In the genomic region with DNA sequence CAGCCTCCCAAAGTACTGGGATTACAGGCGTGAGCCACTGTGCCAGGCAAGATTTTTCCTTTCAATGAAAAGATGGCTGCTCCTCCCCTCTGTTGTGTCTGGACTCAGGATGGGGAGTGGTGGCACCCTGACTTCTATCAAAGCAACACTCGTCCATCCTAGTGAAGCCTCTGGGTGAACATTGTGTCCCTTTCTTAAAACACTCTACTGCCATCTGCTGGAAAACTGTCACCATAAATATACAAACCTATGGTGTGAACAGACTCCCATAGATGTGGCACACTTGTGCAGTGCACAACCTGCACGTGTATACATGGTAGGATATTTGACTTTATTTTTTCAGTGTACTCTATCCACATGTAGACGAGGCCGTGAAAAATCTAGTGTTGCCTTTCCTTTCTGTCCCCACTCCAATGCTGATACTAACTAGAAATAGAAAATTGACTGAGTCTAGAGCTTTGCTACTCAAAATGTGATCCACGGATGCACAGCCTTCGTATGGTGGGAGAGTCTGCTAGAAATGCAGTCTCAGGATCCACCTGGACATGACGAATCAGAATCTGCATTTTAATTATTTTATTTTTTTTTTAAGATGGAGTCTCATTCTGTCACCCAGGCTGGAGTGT, we compare ENCODE assay signal across 8 cellular contexts. TPM values are rescaled to one million over a fixed set of nuclear protein-coding genes. Genes with fewer than 3 reads are reported as not detected.
DNase-seq lines count a peak whose midpoint lies in the region; ATAC-seq and TF ChIP-seq lines count a peak whose summit lies in the region.

No MANE protein-coding gene starts in this region.

- in situ Hi-C loops in gastrocnemius medialis (cut with MboI; ENCODE audit: low sequenced_read_pairs in 4 of 4) = loop anchor here in 3 of 4 donors (5.0 to 10.0 kb wide), 2 partner anchors 321 to 328 kb away; no protein-coding TSS in a partner anchor

- H3K4me3 ChIP-seq in H7 (ENCODE audit: insufficient read depth, low read depth, low read length) = no peak overlapping the region
- no peak overlapping the region for H3K4me3 ChIP-seq in MG63
- no peak overlapping the region for H3K4me3 ChIP-seq in PC-3 (ENCODE audit: low read length)
- H3K4me3 ChIP-seq in right cardiac atrium (ENCODE audit: low read length) = no peak overlapping the region
- H3K4me3 ChIP-seq in gastrocnemius medialis = no peak overlapping the region

- peak; percentile 48 for DNase-seq in activated CD8-positive, alpha-beta memory T cell treated with anti-CD3 and anti-CD28 coated beads, Interleukin-2, amount 50 U/mL, for 1 hour (ENCODE audit: extremely low read depth)
- DNase-seq in activated CD8-positive, alpha-beta memory T cell treated with anti-CD3 and anti-CD28 coated beads for 24 hours = no peak
- DNase-seq in H7 (peak; percentile 81), MG63 (peak; percentile 10), PC-3 (peak; percentile 89), amniotic epithelial cell (ENCODE audit: low read depth) (peak; percentile 78), right cardiac atrium (no peak), gastrocnemius medialis (no peak)

- 38% methylated on average over 8 of the region's 8 CpGs for WGBS in right cardiac atrium

- no peaks in the 10 kb centered on the region for H3F3A ChIP-seq in PC-3 (ENCODE audit: low read length, unreplicated experiment)

- H3K36me3 ChIP-seq in H7 (replicated peaks; ENCODE audit: control insufficient read depth, insufficient read depth, low read length) (no peaks in the 10 kb centered on the region), MG63 (no peaks in the 10 kb centered on the region), PC-3 (ENCODE audit: low read depth, low read length) (no peaks in the 10 kb centered on the region), gastrocnemius medialis (no peaks in the 10 kb centered on the region)

- no peaks in the 10 kb centered on the region for H3K4me1 ChIP-seq in PC-3 (ENCODE audit: insufficient read depth, low read length)
- H3K4me1 ChIP-seq in right cardiac atrium (ENCODE audit: control insufficient read depth, insufficient read depth, low read length) = peaks cover 4% of the 10 kb centered on the region
- no peaks in the 10 kb centered on the region for H3K4me1 ChIP-seq in gastrocnemius medialis

- ATAC-seq in PC-3 (peak; percentile 94), right cardiac atrium (peak; percentile 91 to 94), gastrocnemius medialis (peak; percentile 83 to 87)

- H4K20me1 ChIP-seq in PC-3 (ENCODE audit: low read length) = no peaks in the 10 kb centered on the region

- POLR2A ChIA-PET in PC-3 (lab: Charles Lee; ENCODE audit: unreplicated experiment) = no interaction called here

- H3K4me2 ChIP-seq in PC-3 (ENCODE audit: low read length) = no peak overlapping the region

- CTCF ChIA-PET in PC-3 (lab: Charles Lee) = no interaction called here

- H3K9me2 ChIP-seq in PC-3 (replicated peaks; ENCODE audit: low read length) = no peaks in the 10 kb centered on the region

- no TSS peak for BruUV-seq in PC-3 (replicated peaks; lab: Mats Ljungman, UMichigan)

- TF ChIP-seq POLR2A in gastrocnemius medialis (IDR thresholded peaks at IDR 0.05) = no peak

- H3K27ac ChIP-seq in PC-3 (ENCODE audit: low read length) = no peak overlapping the region
- no peak overlapping the region for H3K27ac ChIP-seq in right cardiac atrium (ENCODE audit: low read length)
- H3K27ac ChIP-seq in gastrocnemius medialis = no peak overlapping the region

- intact Hi-C loops in PC-3 (cut with micrococcal nuclease) = loop anchor here (1.0 to 2.0 kb wide), 3 partner anchors 100 to 357 kb away; no protein-coding TSS in a partner anchor
- intact Hi-C loops in right cardiac atrium (cut with DNase I) = loop anchor here (1.0 to 10.0 kb wide), 5 partner anchors 101 to 358 kb away; no protein-coding TSS in a partner anchor
- intact Hi-C loops in gastrocnemius medialis (cut with DNase I; ENCODE audit: low total_unique reads) = loop anchor here (1.0 kb wide), 1 partner anchor 320 kb away; no protein-coding TSS in a partner anchor

- TF ChIP-seq CTCF in PC-3 (conservative IDR thresholded peaks at IDR 0.05; ENCODE audit: low read depth, low read length) (peak; percentile 72), gastrocnemius medialis (IDR thresholded peaks at IDR 0.05 in 4 of 5, conservative IDR thresholded peaks at IDR 0.05 in 1 of 5) (peak; percentile 44 to 68 (median 62))

- no peak overlapping the region for H3K9ac ChIP-seq in PC-3 (ENCODE audit: low read length)

- H3K79me2 ChIP-seq in PC-3 (ENCODE audit: low read length) = no peaks in the 10 kb centered on the region

- H2AFZ ChIP-seq in PC-3 (ENCODE audit: low read length) = no peak overlapping the region

- H3K9me3 ChIP-seq in MG63 = no peaks in the 10 kb centered on the region
- H3K9me3 ChIP-seq in PC-3 (ENCODE audit: low read length) = no peaks in the 10 kb centered on the region
- no peaks in the 10 kb centered on the region for H3K9me3 ChIP-seq in right cardiac atrium (ENCODE audit: control insufficient read depth, low read length)
- H3K9me3 ChIP-seq in gastrocnemius medialis = no peaks in the 10 kb centered on the region

- H3K27me3 ChIP-seq in H7 (ENCODE audit: control insufficient read depth, insufficient read depth, low read length) = no peaks in the 10 kb centered on the region
- H3K27me3 ChIP-seq in MG63 = no peaks in the 10 kb centered on the region
- no peaks in the 10 kb centered on the region for H3K27me3 ChIP-seq in PC-3 (ENCODE audit: low read length)
- no peaks in the 10 kb centered on the region for H3K27me3 ChIP-seq in right cardiac atrium (ENCODE audit: control insufficient read depth, insufficient read depth)
- no peaks in the 10 kb centered on the region for H3K27me3 ChIP-seq in gastrocnemius medialis

RNA-seq across cellular contexts. Expression of a gene that starts 55.9 kb away (rescaled TPM):
- total RNA-seq in H7 (2014; rRNA removed; shearing (Covaris generic)) = 2.5 and 2.7 TPM in 2 replicates
- total RNA-seq in MG63 (2014; rRNA removed; shearing (Covaris generic); ENCODE audit: low replicate concordance) = 0.37 and 1.0 TPM in 2 replicates
- total RNA-seq in PC-3 (2014; rRNA removed) (3.5 and 5.9 TPM in 2 replicates), right cardiac atrium (10 to 100 TPM in 2 of 4 donors, 1 to 10 TPM in 2; 8.1 to 18.3 (median 11.7) TPM), gastrocnemius medialis (1 to 10 TPM; 1.8 to 3.0 (median 2.1) TPM)
- 4.3 TPM for polyA plus RNA-seq in right cardiac atrium

Comparison
In these comparisons a context has a peak if more than half of its experiments do, and no peak if none do; other contexts are left out.
1. DNase-seq: peak in activated CD8-positive, alpha-beta memory T cell treated with anti-CD3 and anti-CD28 coated beads, Interleukin-2, amount 50 U/mL, for 1 hour (single experiment), H7 (single experiment), MG63 (single experiment), PC-3 (single experiment) and amniotic epithelial cell (single experiment); none in activated CD8-positive, alpha-beta memory T cell treated with anti-CD3 and anti-CD28 coated beads for 24 hours (single experiment), right cardiac atrium (0 of 3) and gastrocnemius medialis (0 of 2).
2. Peak in every context shown above with its lines, with median percentiles within 50 percentile points of each other: ATAC-seq.